In the genomic region with DNA sequence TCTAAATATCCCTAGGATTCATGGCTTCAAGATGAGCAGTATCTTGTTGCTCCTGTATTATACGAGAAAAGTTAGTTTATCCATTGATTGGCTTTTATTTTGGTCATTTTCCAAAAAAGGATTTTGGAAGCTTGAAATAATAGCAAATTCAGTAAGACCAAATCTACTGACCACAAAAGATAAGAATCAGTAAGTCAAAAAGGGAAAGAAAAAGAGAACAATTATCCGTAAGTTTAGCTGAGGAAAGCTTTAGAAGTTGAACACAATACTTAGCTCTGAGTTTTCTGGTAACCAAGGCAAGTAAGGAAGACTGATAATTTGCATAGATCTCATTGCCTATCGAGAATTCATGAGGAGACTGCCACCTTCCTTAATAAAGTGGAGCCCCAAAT, we compare ENCODE assay signal across 1 cellular context.
TF ChIP-seq lines count a peak whose summit lies in the region.

No MANE protein-coding gene starts in this region.

TF ChIP-seq in K562, 482 proteins besides CTCF, POLR2A, EP300 and RAD21:
- TF ChIP-seq RB1 (IDR thresholded peaks at IDR 0.05; ENCODE audit: low read depth), result no peak
- no peak for TF ChIP-seq RCOR1 (IDR thresholded peaks at IDR 0.05; ENCODE audit: borderline replicate concordance in 1 of 2, low read depth in 2 of 2, low read length in 2 of 2)
- TF ChIP-seq POLR2AphosphoS5 (IDR thresholded peaks at IDR 0.05; ENCODE audit: control insufficient read depth, insufficient read depth, low read depth, low read length), result no peak
- no peak for TF ChIP-seq SAFB2 (IDR thresholded peaks at IDR 0.05; ENCODE audit: borderline replicate concordance, low read depth, low read length, severe bottlenecking)
- no peak for TF ChIP-seq ZNF175 (CRISPR knock-in tag; IDR thresholded peaks at IDR 0.05; ENCODE audit: low read depth)
- TF ChIP-seq RBM34 (IDR thresholded peaks at IDR 0.05; ENCODE audit: borderline replicate concordance, insufficient read depth, low read length), result no peak
- no peak for TF ChIP-seq RNF219 (CRISPR knock-in tag; IDR thresholded peaks at IDR 0.05)
- TF ChIP-seq JUND (IDR thresholded peaks at IDR 0.05; ENCODE audit: borderline replicate concordance, low read depth, low read length), result no peak
- TF ChIP-seq JUND (tag; IDR thresholded peaks at IDR 0.05; ENCODE audit: borderline replicate concordance, low read depth, low read length), result no peak
- TF ChIP-seq NR3C1 (CRISPR knock-in tag; IDR thresholded peaks at IDR 0.05), result no peak
- no peak for TF ChIP-seq MTA1 (IDR thresholded peaks at IDR 0.05; ENCODE audit: borderline replicate concordance)
- TF ChIP-seq CSDE1 (IDR thresholded peaks at IDR 0.05), result no peak
- no peak for TF ChIP-seq ZNF165 (CRISPR knock-in tag; IDR thresholded peaks at IDR 0.05; ENCODE audit: borderline replicate concordance)
- no peak for TF ChIP-seq CREB3L1 (IDR thresholded peaks at IDR 0.05; ENCODE audit: borderline replicate concordance, low read depth)
- TF ChIP-seq ZNF586 (CRISPR knock-in tag; conservative IDR thresholded peaks at IDR 0.05), result no peak
- no peak for TF ChIP-seq RNF2 (IDR thresholded peaks at IDR 0.05)
- TF ChIP-seq, protein P1, sequence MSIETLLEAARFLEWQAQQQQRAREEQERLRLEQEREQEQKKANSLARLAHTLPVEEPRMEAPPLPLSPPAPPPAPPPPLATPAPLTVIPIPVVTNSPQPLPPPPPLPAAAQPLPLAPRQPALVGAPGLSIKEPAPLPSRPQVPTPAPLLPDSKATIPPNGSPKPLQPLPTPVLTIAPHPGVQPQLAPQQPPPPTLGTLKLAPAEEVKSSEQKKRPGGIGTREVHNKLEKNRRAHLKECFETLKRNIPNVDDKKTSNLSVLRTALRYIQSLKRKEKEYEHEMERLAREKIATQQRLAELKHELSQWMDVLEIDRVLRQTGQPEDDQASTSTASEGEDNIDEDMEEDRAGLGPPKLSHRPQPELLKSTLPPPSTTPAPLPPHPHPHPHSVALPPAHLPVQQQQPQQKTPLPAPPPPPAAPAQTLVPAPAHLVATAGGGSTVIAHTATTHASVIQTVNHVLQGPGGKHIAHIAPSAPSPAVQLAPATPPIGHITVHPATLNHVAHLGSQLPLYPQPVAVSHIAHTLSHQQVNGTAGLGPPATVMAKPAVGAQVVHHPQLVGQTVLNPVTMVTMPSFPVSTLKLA (conservative IDR thresholded peaks at IDR 0.05), result no peak
- no peak for TF ChIP-seq ZNF699 (CRISPR knock-in tag; IDR thresholded peaks at IDR 0.05; ENCODE audit: insufficient replicate concordance)
- no peak for TF ChIP-seq LEF1 (IDR thresholded peaks at IDR 0.05)
